ENCODE assay signal across 29 cellular contexts in the genomic region with DNA sequence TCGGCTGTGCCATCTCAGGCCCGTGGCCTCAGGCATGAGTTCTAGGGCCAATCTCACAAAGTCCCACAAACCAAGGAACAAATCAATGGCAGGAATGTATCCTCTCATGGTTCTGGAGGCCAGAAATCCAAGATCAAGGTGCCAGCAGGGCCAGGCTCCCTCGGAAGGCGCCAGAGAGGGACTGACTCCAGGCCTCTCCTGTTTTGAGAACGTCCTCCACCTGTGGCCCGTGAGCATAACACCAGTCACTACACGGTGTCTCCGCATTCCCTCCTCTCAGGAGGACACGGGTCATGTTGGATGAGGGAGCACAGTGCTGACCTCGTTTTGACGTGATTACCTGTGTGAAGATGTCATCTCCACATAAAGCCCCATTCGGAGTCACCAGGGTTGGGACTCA. TPM values are rescaled to one million over a fixed set of nuclear protein-coding genes. Genes with fewer than 3 reads are reported as not detected.
"Had no signal": no experiment of that assay in that cellular context is flagged by ENCODE, and none has a peak within 500 bp of the region (broad histone marks: within the 10 kb centered on the region; RNA-seq: fewer than 3 reads in every experiment).

No MANE protein-coding gene starts in this region.

- H3K27ac ChIP-seq: epithelial cell of prostate, esophagus squamous epithelium, gastrocnemius medialis, heart left ventricle, hepatocyte, left ventricle myocardium inferior, lower lobe of right lung had no signal

- H3K9me3 ChIP-seq: esophagus squamous epithelium, gastrocnemius medialis, lower lobe of right lung, mucosa of descending colon had no signal

- H3K27me3 Mint-ChIP-seq: dendritic cell treated with granulocyte-macrophage colony-stimulating factor and Interleukin-4, amounts not matched to agents 40 ng/mL and 50 ng/mL, for 4 days had no signal

- H3K9me3 Mint-ChIP-seq: dendritic cell treated with granulocyte-macrophage colony-stimulating factor and Interleukin-4, amounts not matched to agents 40 ng/mL and 50 ng/mL, for 4 days; effector memory CD8-positive, alpha-beta T cell; endodermal cell had no signal

- ATAC-seq: effector memory CD8-positive, alpha-beta T cell; esophagus mucosa; gastrocnemius medialis; heart left ventricle; left colon; left lobe of liver; lower lobe of right lung; mucosa of descending colon had no signal

- H3K4me1 ChIP-seq: esophagus squamous epithelium, gastrocnemius medialis, heart left ventricle, left ventricle myocardium inferior, lower lobe of right lung had no signal

- H3K27me3 ChIP-seq: gastrocnemius medialis, hepatocyte had no signal

- H3K36me3 ChIP-seq: esophagus squamous epithelium, gastrocnemius medialis, heart left ventricle, left ventricle myocardium inferior, lower lobe of right lung had no signal

- DNase-seq: cerebellar nuclear complex; cortex of kidney; effector CD8-positive, alpha-beta T cell; effector memory CD8-positive, alpha-beta T cell; endodermal cell; erythroblast; esophagus squamous epithelium; foreskin fibroblast; foreskin melanocyte; gastrocnemius medialis; hypothalamus; immature natural killer cell; islet precursor cell; kidney glomerular epithelial cell; left colon; left ventricle myocardium inferior; lower lobe of right lung; mesenchymal stem cell had no signal

- H2AFZ ChIP-seq: hepatocyte had no signal

- H3K79me2 ChIP-seq: hepatocyte had no signal

- H3K4me3 Mint-ChIP-seq: dendritic cell treated with granulocyte-macrophage colony-stimulating factor and Interleukin-4, amounts not matched to agents 40 ng/mL and 50 ng/mL, for 4 days; effector memory CD8-positive, alpha-beta T cell; endodermal cell; immature natural killer cell; mesothelial cell of epicardium had no signal

- H3K27ac Mint-ChIP-seq: dendritic cell treated with granulocyte-macrophage colony-stimulating factor and Interleukin-4, amounts not matched to agents 40 ng/mL and 50 ng/mL, for 4 days; effector memory CD8-positive, alpha-beta T cell; endodermal cell; immature natural killer cell; mesothelial cell of epicardium had no signal

- H3K36me3 Mint-ChIP-seq: immature natural killer cell, mesothelial cell of epicardium had no signal

- H3K4me2 ChIP-seq: hepatocyte had no signal

- H3K4me3 ChIP-seq: esophagus squamous epithelium, gastrocnemius medialis, heart left ventricle, hepatocyte, left ventricle myocardium inferior, lower lobe of right lung, mucosa of descending colon had no signal

- H3K4me1 Mint-ChIP-seq: endodermal cell, immature natural killer cell had no signal

RNA-seq across cellular contexts. Expression of a gene that starts 45.0 kb away (rescaled TPM):
- total RNA-seq: dermis microvascular lymphatic vessel endothelial cell, glomerular endothelial cell, lung microvascular endothelial cell had no signal
